Comparison of ENCODE assay signal across 1 cellular context in genomic region chr17:75922963-75923874, GRCh38.
A peak's percentile ranks its signal among the peaks of the same experiment; 100 is the strongest.
TF ChIP-seq lines count a peak whose summit lies in the region.

No MANE protein-coding gene starts in this region.

TF ChIP-seq in HepG2, 621 proteins besides CTCF, POLR2A, EP300 and RAD21 (continued from another document and continues in another):
- TF ChIP-seq HMGXB3 (CRISPR knock-in tag; IDR thresholded peaks at IDR 0.05; ENCODE audit: borderline replicate concordance) (no peak), ZKSCAN1 (IDR thresholded peaks at IDR 0.05; ENCODE audit: low read length) (no peak), MNT (IDR thresholded peaks at IDR 0.05) (no peak), ZBTB39 (CRISPR knock-in tag; IDR thresholded peaks at IDR 0.05) (no peak), SPEN (CRISPR knock-in tag; IDR thresholded peaks at IDR 0.05; ENCODE audit: low read depth) (peak; percentile 51; the same call in 1 of the 2 replicates), TSC22D2 (CRISPR knock-in tag; IDR thresholded peaks at IDR 0.05; ENCODE audit: borderline replicate concordance) (no peak), ZNF792 (CRISPR knock-in tag; IDR thresholded peaks at IDR 0.05) (peak; percentile 17; the same call in 1 of the 2 replicates), ZNF17 (CRISPR knock-in tag; IDR thresholded peaks at IDR 0.05) (no peak), ATF4 (CRISPR knock-in tag; IDR thresholded peaks at IDR 0.05) (no peak), SUZ12 (IDR thresholded peaks at IDR 0.05; ENCODE audit: low read depth, low read length) (no peak), ISL2 (CRISPR knock-in tag; IDR thresholded peaks at IDR 0.05) (no peak), ZMAT3 (CRISPR knock-in tag; conservative IDR thresholded peaks at IDR 0.05) (no peak), POGK (CRISPR knock-in tag; conservative IDR thresholded peaks at IDR 0.05) (0 out of 2 replicates have a peak, but pooled peaks have one; percentile 42), ZNF331 (CRISPR knock-in tag; IDR thresholded peaks at IDR 0.05) (no peak), RARA (CRISPR knock-in tag; IDR thresholded peaks at IDR 0.05) (no peak), HES4 (CRISPR knock-in tag; IDR thresholded peaks at IDR 0.05; ENCODE audit: borderline replicate concordance) (no peak), IRF1 (CRISPR knock-in tag; IDR thresholded peaks at IDR 0.05; ENCODE audit: low read depth) (0 out of 2 replicates have a peak, but pooled peaks have one; percentile 70), ZFP90 (CRISPR knock-in tag; IDR thresholded peaks at IDR 0.05; ENCODE audit: borderline replicate concordance) (0 out of 2 replicates have a peak, but pooled peaks have one; percentile 64), TOE1 (CRISPR knock-in tag; IDR thresholded peaks at IDR 0.05) (no peak), ZNF577 (CRISPR knock-in tag; IDR thresholded peaks at IDR 0.05; ENCODE audit: borderline replicate concordance, low read depth) (no peak), ZKSCAN8 (CRISPR knock-in tag; IDR thresholded peaks at IDR 0.05; ENCODE audit: borderline replicate concordance) (no peak), ZBTB33 (CRISPR knock-in tag; IDR thresholded peaks at IDR 0.05) (peak; percentile 85), CBX2 (IDR thresholded peaks at IDR 0.05; ENCODE audit: low read depth, low read length) (no peak), CBX2 (CRISPR knock-in tag; IDR thresholded peaks at IDR 0.05; ENCODE audit: low read depth) (no peak), ZNF235 (CRISPR knock-in tag; IDR thresholded peaks at IDR 0.05; ENCODE audit: borderline replicate concordance) (no peak), ZNF543 (CRISPR knock-in tag; IDR thresholded peaks at IDR 0.05) (no peak), ZNF138 (CRISPR knock-in tag; IDR thresholded peaks at IDR 0.05; ENCODE audit: low read depth) (no peak), DR1 (CRISPR knock-in tag; IDR thresholded peaks at IDR 0.05) (no peak), YY1 (IDR thresholded peaks at IDR 0.05; ENCODE audit: insufficient read depth, insufficient replicate concordance, low read depth, low read length) (no peak), THAP11 (CRISPR knock-in tag; IDR thresholded peaks at IDR 0.05) (no peak), STAT6 (CRISPR knock-in tag; IDR thresholded peaks at IDR 0.05; ENCODE audit: borderline replicate concordance) (no peak), ZNF747 (CRISPR knock-in tag; IDR thresholded peaks at IDR 0.05; ENCODE audit: borderline replicate concordance) (no peak), ZNF124 (CRISPR knock-in tag; IDR thresholded peaks at IDR 0.05) (no peak), ONECUT2 (CRISPR knock-in tag; IDR thresholded peaks at IDR 0.05) (no peak), ZSCAN22 (CRISPR knock-in tag; IDR thresholded peaks at IDR 0.05) (peak; percentile 82; the same call in 1 of the 2 replicates), ZNF724P (CRISPR knock-in tag; IDR thresholded peaks at IDR 0.05; ENCODE audit: borderline replicate concordance) (0 out of 2 replicates have a peak, but pooled peaks have one; percentile 49), ZNF101 (CRISPR knock-in tag; IDR thresholded peaks at IDR 0.05; ENCODE audit: borderline replicate concordance, low read depth) (no peak), ZNF354B (CRISPR knock-in tag; IDR thresholded peaks at IDR 0.05) (no peak), SMARCE1 (IDR thresholded peaks at IDR 0.05; ENCODE audit: borderline replicate concordance) (no peak), ZNF678 (CRISPR knock-in tag; IDR thresholded peaks at IDR 0.05) (no peak), DPF2 (CRISPR knock-in tag; IDR thresholded peaks at IDR 0.05; ENCODE audit: borderline replicate concordance, low read depth) (no peak), HOXA3 (CRISPR knock-in tag; IDR thresholded peaks at IDR 0.05) (peak; percentile 49), ARNT2 (CRISPR knock-in tag; IDR thresholded peaks at IDR 0.05; ENCODE audit: low read depth) (no peak), ZNF784 (CRISPR knock-in tag; IDR thresholded peaks at IDR 0.05; ENCODE audit: borderline replicate concordance) (no peak), PITX1 (CRISPR knock-in tag; IDR thresholded peaks at IDR 0.05) (0 out of 2 replicates have a peak, but pooled peaks have one; percentile 24)
